ENCODE assay signal across 24 cellular contexts in genomic region chr17:79495665-79496064, GRCh38.
"Had no signal": no experiment of that assay in that cellular context is flagged by ENCODE, and none has a peak within 500 bp of the region (broad histone marks: within the 10 kb centered on the region; RNA-seq: fewer than 3 reads in every experiment).

No MANE protein-coding gene starts in this region.

- H3K4me3 ChIP-seq: cardiac muscle cell, SJSA1 had no signal

- H3K36me3 Mint-ChIP-seq: activated CD4-positive, alpha-beta memory T cell treated with anti-CD3 and anti-CD28 coated beads for 36 hours; activated naive CD8-positive, alpha-beta T cell treated with anti-CD3 and anti-CD28 coated beads for 36 hours had no signal

- H3K4me3 Mint-ChIP-seq: activated B cell treated with CpG ODN at 0.5 μM for 24 hours; activated CD4-positive, alpha-beta memory T cell treated with anti-CD3 and anti-CD28 coated beads for 36 hours; activated CD4-positive, alpha-beta T cell treated with anti-CD3 and anti-CD28 coated beads, Interleukin-2, amount 10 ng/mL, durations not matched to agents 7 days and 5 days; activated naive CD4-positive, alpha-beta T cell treated with anti-CD3 and anti-CD28 coated beads for 36 hours; activated naive CD8-positive, alpha-beta T cell treated with anti-CD3 and anti-CD28 coated beads for 36 hours; activated T-cell treated with anti-CD3 and anti-CD28 coated beads, Interleukin-2, amount 50 U/mL, for 4 hours; T-helper 17 cell had no signal

- H3K36me3 ChIP-seq: brain microvascular endothelial cell, cardiac muscle cell, SJSA1 had no signal

- H3K27me3 ChIP-seq: brain microvascular endothelial cell, cardiac muscle cell had no signal

- H3K27ac Mint-ChIP-seq: activated B cell treated with CpG ODN at 0.5 μM for 24 hours; activated CD4-positive, alpha-beta memory T cell treated with anti-CD3 and anti-CD28 coated beads for 36 hours; activated CD4-positive, alpha-beta T cell treated with anti-CD3 and anti-CD28 coated beads, Interleukin-2, amount 10 ng/mL, durations not matched to agents 7 days and 5 days; activated naive CD4-positive, alpha-beta T cell treated with anti-CD3 and anti-CD28 coated beads for 36 hours; activated naive CD8-positive, alpha-beta T cell treated with anti-CD3 and anti-CD28 coated beads for 36 hours; T-helper 17 cell had no signal

- H3K4me1 Mint-ChIP-seq: activated B cell treated with CpG ODN at 0.5 μM for 24 hours; activated CD4-positive, alpha-beta T cell treated with anti-CD3 and anti-CD28 coated beads, Interleukin-2, amount 10 ng/mL, durations not matched to agents 7 days and 5 days; activated naive CD8-positive, alpha-beta T cell treated with anti-CD3 and anti-CD28 coated beads for 36 hours; T-helper 17 cell had no signal

- H3K9me3 ChIP-seq: SJSA1 had no signal

- ATAC-seq: activated T-cell treated with anti-CD3 and anti-CD28 coated beads, Interleukin-2, amount 50 U/mL, for 4 hours; PC-3; T-helper 17 cell had no signal

- H3K27me3 Mint-ChIP-seq: activated CD4-positive, alpha-beta T cell treated with anti-CD3 and anti-CD28 coated beads, Interleukin-2, amount 10 ng/mL, durations not matched to agents 7 days and 5 days had no signal

- DNase-seq: activated B cell treated with CpG ODN at 0.5 μM for 24 hours; activated CD4-positive, alpha-beta memory T cell treated with anti-CD3 and anti-CD28 coated beads for 36 hours; activated CD4-positive, alpha-beta T cell treated with anti-CD3 and anti-CD28 coated beads for 1 hour; activated CD4-positive, alpha-beta T cell treated with anti-CD3 and anti-CD28 coated beads, Interleukin-2, amount 10 ng/mL, durations not matched to agents 7 days and 5 days; activated CD8-positive, alpha-beta memory T cell treated with anti-CD3 and anti-CD28 coated beads for 24 hours; activated gamma-delta T cell; activated naive CD4-positive, alpha-beta T cell treated with anti-CD3 and anti-CD28 coated beads for 36 hours; activated naive CD8-positive, alpha-beta T cell treated with anti-CD3 and anti-CD28 coated beads for 36 hours; activated T-cell treated with anti-CD3 and anti-CD28 coated beads, Interleukin-2, amount 50 U/mL, for 4 hours; brain microvascular endothelial cell; Karpas-422; MM.1S; NCI-H1105; NCI-H1436; NCI-H187 treated with DMSO at 0.1 percent for 48 hours; NCI-H2081 treated with DMSO at 0.1 percent for 48 hours; NCI-H446; NCI-H526; PC-3; SHP77; T-helper 17 cell; T-helper 9 cell had no signal

- H3K9me3 Mint-ChIP-seq: activated CD4-positive, alpha-beta memory T cell treated with anti-CD3 and anti-CD28 coated beads for 36 hours; activated CD4-positive, alpha-beta T cell treated with anti-CD3 and anti-CD28 coated beads, Interleukin-2, amount 10 ng/mL, durations not matched to agents 7 days and 5 days had no signal

- H3K27ac ChIP-seq: brain microvascular endothelial cell, cardiac muscle cell, SJSA1 had no signal

- H3K4me1 ChIP-seq: SJSA1 had no signal
